In genomic region chr7:142338633-142339501, GRCh38 we compare ENCODE assay signal across 9 cellular contexts.
DNase-seq lines count a peak whose midpoint lies in the region; ATAC-seq and TF ChIP-seq lines count a peak whose summit lies in the region.
"Had no signal": no experiment of that assay in that cellular context is flagged by ENCODE, and none has a peak within 500 bp of the region (broad histone marks: within the 10 kb centered on the region; RNA-seq: fewer than 3 reads in every experiment).

No MANE protein-coding gene starts in this region.

- H3K27me3 ChIP-seq in OCI-LY3 (ENCODE audit: low read depth, low read length) (peaks cover 55% of the 10 kb centered on the region), upper lobe of right lung (peaks cover 8% of the 10 kb centered on the region), left ventricle myocardium inferior (ENCODE audit: low read depth) (peaks cover 7% of the 10 kb centered on the region)

- peak; percentile 39 for ATAC-seq in upper lobe of right lung
- ATAC-seq in HG03565 (IDR thresholded peaks at IDR 0.05; ENCODE audit: unreplicated experiment) = no peak

- H3K4me3 ChIP-seq in OCI-LY3 (ENCODE audit: low read length) (no peak overlapping the region), fibroblast of the aortic adventitia (ENCODE audit: low read depth, low read length) (no peak overlapping the region), upper lobe of right lung (no peak overlapping the region), left ventricle myocardium inferior (no peak overlapping the region)

- no peaks in the 10 kb centered on the region for H4K20me1 ChIP-seq in OCI-LY3 (ENCODE audit: insufficient read depth, low read length)

- intact Hi-C loops in upper lobe of right lung (cut with DNase I) (no loop called here), left ventricle myocardium inferior (cut with micrococcal nuclease) (no loop called here)

- H3K27ac ChIP-seq in OCI-LY3 (ENCODE audit: low read length) = no peak overlapping the region
- no peak overlapping the region for H3K27ac ChIP-seq in upper lobe of right lung
- H3K27ac ChIP-seq in left ventricle myocardium inferior (replicated peaks) = no peak overlapping the region

- peak; percentile 20 for TF ChIP-seq CTCF in OCI-LY3 (IDR thresholded peaks at IDR 0.05; ENCODE audit: low read depth, low read length)
- peak; percentile 22 for TF ChIP-seq CTCF in fibroblast of the aortic adventitia (IDR thresholded peaks at IDR 0.05; ENCODE audit: insufficient read depth, low read length)
- TF ChIP-seq CTCF in upper lobe of right lung (IDR thresholded peaks at IDR 0.05) = no peak
- TF ChIP-seq CTCF in left ventricle myocardium inferior (IDR thresholded peaks at IDR 0.05; ENCODE audit: borderline replicate concordance) = no peak

- H3K36me3 ChIP-seq in OCI-LY3 (replicated peaks; ENCODE audit: low read depth, low read length) = no peaks in the 10 kb centered on the region
- no peaks in the 10 kb centered on the region for H3K36me3 ChIP-seq in upper lobe of right lung
- H3K36me3 ChIP-seq in left ventricle myocardium inferior = no peaks in the 10 kb centered on the region

- no peaks in the 10 kb centered on the region for H3K79me2 ChIP-seq in OCI-LY3 (ENCODE audit: low read length)

- H3K4me1 ChIP-seq in OCI-LY3 (ENCODE audit: low read length) (no peaks in the 10 kb centered on the region), upper lobe of right lung (no peaks in the 10 kb centered on the region), left ventricle myocardium inferior (no peaks in the 10 kb centered on the region)

- H3K9me3 ChIP-seq in OCI-LY3 (ENCODE audit: insufficient read depth, low read length) = no peaks in the 10 kb centered on the region
- no peaks in the 10 kb centered on the region for H3K9me3 ChIP-seq in upper lobe of right lung
- H3K9me3 ChIP-seq in left ventricle myocardium inferior (replicated peaks) = no peaks in the 10 kb centered on the region

- peak; percentile 40 for DNase-seq in stimulated activated CD4-positive, alpha-beta T cell treated with anti-CD3 and anti-CD28 coated beads, Interleukin-1b, Interleukin-23, amount 100 ng/mL, for 48 hours
- DNase-seq in stimulated activated CD4-positive, alpha-beta T cell treated with anti-CD3 and anti-CD28 coated beads, Interleukin-15, amount 100 ng/mL, for 24 hours = no peak
- DNase-seq in fibroblast of the aortic adventitia (ENCODE audit: low read depth) (peak; percentile 19), upper lobe of right lung (no peak), left ventricle myocardium inferior (no peak)
- no peak for DNase-seq in central memory CD4-positive, alpha-beta T cell
- DNase-seq: stimulated activated CD4-positive, alpha-beta T cell treated with anti-CD3 and anti-CD28 coated beads, Interleukin-4, amount 100 ng/mL, for 24 hours had no signal

- H2AFZ ChIP-seq in OCI-LY3 (ENCODE audit: low read depth, low read length) = no peak overlapping the region

- H3K9ac ChIP-seq in OCI-LY3 (ENCODE audit: low read length) = no peak overlapping the region

- H3K4me2 ChIP-seq in OCI-LY3 (ENCODE audit: low read length) = no peak overlapping the region

Comparison
In these comparisons a context has a peak if more than half of its experiments do, and no peak if none do; other contexts are left out.
1. DNase-seq: peak in stimulated activated CD4-positive, alpha-beta T cell treated with anti-CD3 and anti-CD28 coated beads, Interleukin-1b, Interleukin-23, amount 100 ng/mL, for 48 hours (single experiment) and fibroblast of the aortic adventitia (single experiment); none in stimulated activated CD4-positive, alpha-beta T cell treated with anti-CD3 and anti-CD28 coated beads, Interleukin-15, amount 100 ng/mL, for 24 hours (single experiment), upper lobe of right lung (single experiment), left ventricle myocardium inferior (single experiment) and central memory CD4-positive, alpha-beta T cell (single experiment).
2. CTCF ChIP-seq: peak in OCI-LY3 (single experiment) and fibroblast of the aortic adventitia (single experiment); none in upper lobe of right lung (single experiment) and left ventricle myocardium inferior (single experiment).